In genomic region chr2:217421834-217422233, GRCh38 we compare ENCODE assay signal across 19 cellular contexts.
DNase-seq lines count a peak whose midpoint lies in the region; ATAC-seq and TF ChIP-seq lines count a peak whose summit lies in the region.
"Had no signal": no experiment of that assay in that cellular context is flagged by ENCODE, and none has a peak within 500 bp of the region (broad histone marks: within the 10 kb centered on the region; RNA-seq: fewer than 3 reads in every experiment).

No MANE protein-coding gene starts in this region.

- H4K20me1 ChIP-seq in Karpas-422 (ENCODE audit: insufficient read depth, low read depth, low read length) = no peaks in the 10 kb centered on the region

- H3K4me1 ChIP-seq in Karpas-422 (ENCODE audit: low read length) = no peaks in the 10 kb centered on the region

- peaks cover 1% of the 10 kb centered on the region for H3K27me3 Mint-ChIP-seq in activated CD8-positive, alpha-beta T cell treated with anti-CD3 and anti-CD28 coated beads for 36 hours
- peaks cover 5% of the 10 kb centered on the region for H3K27me3 Mint-ChIP-seq in activated CD8-positive, alpha-beta T cell treated with anti-CD3 and anti-CD28 coated beads, Interleukin-2, amount 10 ng/mL, durations not matched to agents 7 days and 5 days (ENCODE audit: low read depth)
- H3K27me3 Mint-ChIP-seq in nephron (ENCODE audit: low read depth) = no peaks in the 10 kb centered on the region

- no peak overlapping the region for H3K4me2 ChIP-seq in Karpas-422 (ENCODE audit: low read depth, low read length, poor library complexity, severe bottlenecking)

- H3K9ac ChIP-seq in Karpas-422 (ENCODE audit: low read length) = no peak overlapping the region

- H3K4me3 ChIP-seq in Karpas-422 (ENCODE audit: low read length) = no peak overlapping the region

- H3K36me3 ChIP-seq in Karpas-422 (ENCODE audit: insufficient read depth, low read length) = no peaks in the 10 kb centered on the region

- H3K9me3 ChIP-seq in Karpas-422 (ENCODE audit: low read length) = no peaks in the 10 kb centered on the region

- intact Hi-C loops in activated CD8-positive, alpha-beta T cell treated with anti-CD3 and anti-CD28 coated beads for 36 hours (cut with micrococcal nuclease) = no loop called here

- H3K4me1 Mint-ChIP-seq in activated CD8-positive, alpha-beta T cell treated with anti-CD3 and anti-CD28 coated beads for 36 hours (ENCODE audit: low read depth) = no peaks in the 10 kb centered on the region
- H3K4me1 Mint-ChIP-seq in activated CD8-positive, alpha-beta T cell treated with anti-CD3 and anti-CD28 coated beads, Interleukin-2, amount 10 ng/mL, durations not matched to agents 7 days and 5 days (ENCODE audit: low read depth) = no peaks in the 10 kb centered on the region
- H3K4me1 Mint-ChIP-seq in nephron = peaks cover 19% of the 10 kb centered on the region
- H3K4me1 Mint-ChIP-seq: H9 had no signal

- H3K9me3 Mint-ChIP-seq in activated CD8-positive, alpha-beta T cell treated with anti-CD3 and anti-CD28 coated beads for 36 hours = no peaks in the 10 kb centered on the region
- H3K9me3 Mint-ChIP-seq in activated CD8-positive, alpha-beta T cell treated with anti-CD3 and anti-CD28 coated beads, Interleukin-2, amount 10 ng/mL, durations not matched to agents 7 days and 5 days (ENCODE audit: insufficient read depth) = no peaks in the 10 kb centered on the region
- H3K9me3 Mint-ChIP-seq in nephron = peaks cover 6% of the 10 kb centered on the region
- H3K9me3 Mint-ChIP-seq: H9 had no signal

- no peak for TF ChIP-seq CTCF in activated CD8-positive, alpha-beta T cell treated with anti-CD3 and anti-CD28 coated beads for 36 hours (IDR thresholded peaks at IDR 0.05)
- TF ChIP-seq CTCF in nephron (IDR thresholded peaks at IDR 0.05; ENCODE audit: unreplicated experiment in 3 of 3) = no peak

- DNase-seq in activated CD8-positive, alpha-beta T cell treated with anti-CD3 and anti-CD28 coated beads for 36 hours = no peak
- no peak for DNase-seq in activated CD8-positive, alpha-beta T cell treated with anti-CD3 and anti-CD28 coated beads, Interleukin-2, amount 10 ng/mL, durations not matched to agents 7 days and 5 days
- DNase-seq in KBM-7 = no peak
- DNase-seq in Karpas-422 = no peak
- DNase-seq in stimulated activated CD4-positive, alpha-beta T cell treated with anti-CD3 and anti-CD28 coated beads, Interleukin-1b, Interleukin-23, amount 100 ng/mL, for 48 hours = no peak
- DNase-seq: 8988T, DMS79 treated with DMSO at 0.1 percent for 48 hours, H9, KG1, MV-4-11, NCI-H1694 treated with DMSO at 0.1 percent for 48 hours, NCI-H510A, NCI-H748 treated with DMSO at 0.1 percent for 48 hours, OCI-M1, Right ventricle myocardium superior had no signal

- H3K36me3 Mint-ChIP-seq in activated CD8-positive, alpha-beta T cell treated with anti-CD3 and anti-CD28 coated beads for 36 hours (ENCODE audit: low read depth) = no peaks in the 10 kb centered on the region
- H3K36me3 Mint-ChIP-seq in activated CD8-positive, alpha-beta T cell treated with anti-CD3 and anti-CD28 coated beads, Interleukin-2, amount 10 ng/mL, durations not matched to agents 7 days and 5 days (ENCODE audit: low read depth) = peaks cover 3% of the 10 kb centered on the region
- no peaks in the 10 kb centered on the region for H3K36me3 Mint-ChIP-seq in nephron (ENCODE audit: low read depth)

- no peaks in the 10 kb centered on the region for H3K9me2 ChIP-seq in Karpas-422 (replicated peaks; ENCODE audit: insufficient read depth, low read length)

- in situ Hi-C loops in KBM-7 (cut with MboI; ENCODE audit: low pct_unique_long_range_greater_than_20kb, low sequenced_read_pairs) = no loop called here

- H3K27ac Mint-ChIP-seq in activated CD8-positive, alpha-beta T cell treated with anti-CD3 and anti-CD28 coated beads for 36 hours = no peak overlapping the region
- H3K27ac Mint-ChIP-seq in activated CD8-positive, alpha-beta T cell treated with anti-CD3 and anti-CD28 coated beads, Interleukin-2, amount 10 ng/mL, durations not matched to agents 7 days and 5 days = no peak overlapping the region
- H3K27ac Mint-ChIP-seq in nephron = peak overlapping the region in 2 of 3 experiments; percentile 89 to 92
- H3K27ac Mint-ChIP-seq: CD14-positive monocyte, H9 had no signal

- H2AFZ ChIP-seq in Karpas-422 (ENCODE audit: low read length) = no peak overlapping the region

- no peaks in the 10 kb centered on the region for H3K79me2 ChIP-seq in Karpas-422 (ENCODE audit: low read length)

- no peaks in the 10 kb centered on the region for H3K27me3 ChIP-seq in Karpas-422 (ENCODE audit: low read length)

- no peak overlapping the region for H3K4me3 Mint-ChIP-seq in activated CD8-positive, alpha-beta T cell treated with anti-CD3 and anti-CD28 coated beads for 36 hours
- H3K4me3 Mint-ChIP-seq in activated CD8-positive, alpha-beta T cell treated with anti-CD3 and anti-CD28 coated beads, Interleukin-2, amount 10 ng/mL, durations not matched to agents 7 days and 5 days = no peak overlapping the region
- H3K4me3 Mint-ChIP-seq in nephron = no peak overlapping the region
- H3K4me3 Mint-ChIP-seq: CD14-positive monocyte, H9 had no signal

- CTCF ChIA-PET in activated CD8-positive, alpha-beta T cell treated with anti-CD3 and anti-CD28 coated beads for 36 hours (lab: Charles Lee) = interaction anchor here (1.1 kb wide), 1 partner anchor 338 kb away, joined by 3 read pairs; no protein-coding TSS in a partner anchor
- CTCF ChIA-PET in activated CD8-positive, alpha-beta T cell treated with anti-CD3 and anti-CD28 coated beads, Interleukin-2, amount 10 ng/mL, durations not matched to agents 7 days and 5 days (lab: Charles Lee) = no interaction called here

- no peak overlapping the region for H3K27ac ChIP-seq in Karpas-422 (ENCODE audit: low read length)

- ATAC-seq in activated CD8-positive, alpha-beta T cell treated with anti-CD3 and anti-CD28 coated beads for 36 hours = peak; percentile 68
- no peak for ATAC-seq in activated CD8-positive, alpha-beta T cell treated with anti-CD3 and anti-CD28 coated beads, Interleukin-2, amount 10 ng/mL, durations not matched to agents 7 days and 5 days
- ATAC-seq in HG02884 (IDR thresholded peaks at IDR 0.05; ENCODE audit: unreplicated experiment) (peak; percentile 73), HG02623 (IDR thresholded peaks at IDR 0.05; ENCODE audit: unreplicated experiment) (no peak)

- POLR2A ChIA-PET in activated CD8-positive, alpha-beta T cell treated with anti-CD3 and anti-CD28 coated beads for 36 hours (lab: Charles Lee) = no interaction called here
- POLR2A ChIA-PET in activated CD8-positive, alpha-beta T cell treated with anti-CD3 and anti-CD28 coated beads, Interleukin-2, amount 10 ng/mL, durations not matched to agents 7 days and 5 days (lab: Charles Lee) = no interaction called here

Comparison
In these comparisons a context has a peak if more than half of its experiments do, and no peak if none do; other contexts are left out.
1. ATAC-seq: peak in activated CD8-positive, alpha-beta T cell treated with anti-CD3 and anti-CD28 coated beads for 36 hours (single experiment) and HG02884 (single experiment); none in activated CD8-positive, alpha-beta T cell treated with anti-CD3 and anti-CD28 coated beads, Interleukin-2, amount 10 ng/mL, durations not matched to agents 7 days and 5 days (single experiment) and HG02623 (single experiment).
2. H3K27ac Mint-ChIP-seq: peak in nephron (2 of 3); none in activated CD8-positive, alpha-beta T cell treated with anti-CD3 and anti-CD28 coated beads for 36 hours (single experiment) and activated CD8-positive, alpha-beta T cell treated with anti-CD3 and anti-CD28 coated beads, Interleukin-2, amount 10 ng/mL, durations not matched to agents 7 days and 5 days (single experiment).